In the genomic region with DNA sequence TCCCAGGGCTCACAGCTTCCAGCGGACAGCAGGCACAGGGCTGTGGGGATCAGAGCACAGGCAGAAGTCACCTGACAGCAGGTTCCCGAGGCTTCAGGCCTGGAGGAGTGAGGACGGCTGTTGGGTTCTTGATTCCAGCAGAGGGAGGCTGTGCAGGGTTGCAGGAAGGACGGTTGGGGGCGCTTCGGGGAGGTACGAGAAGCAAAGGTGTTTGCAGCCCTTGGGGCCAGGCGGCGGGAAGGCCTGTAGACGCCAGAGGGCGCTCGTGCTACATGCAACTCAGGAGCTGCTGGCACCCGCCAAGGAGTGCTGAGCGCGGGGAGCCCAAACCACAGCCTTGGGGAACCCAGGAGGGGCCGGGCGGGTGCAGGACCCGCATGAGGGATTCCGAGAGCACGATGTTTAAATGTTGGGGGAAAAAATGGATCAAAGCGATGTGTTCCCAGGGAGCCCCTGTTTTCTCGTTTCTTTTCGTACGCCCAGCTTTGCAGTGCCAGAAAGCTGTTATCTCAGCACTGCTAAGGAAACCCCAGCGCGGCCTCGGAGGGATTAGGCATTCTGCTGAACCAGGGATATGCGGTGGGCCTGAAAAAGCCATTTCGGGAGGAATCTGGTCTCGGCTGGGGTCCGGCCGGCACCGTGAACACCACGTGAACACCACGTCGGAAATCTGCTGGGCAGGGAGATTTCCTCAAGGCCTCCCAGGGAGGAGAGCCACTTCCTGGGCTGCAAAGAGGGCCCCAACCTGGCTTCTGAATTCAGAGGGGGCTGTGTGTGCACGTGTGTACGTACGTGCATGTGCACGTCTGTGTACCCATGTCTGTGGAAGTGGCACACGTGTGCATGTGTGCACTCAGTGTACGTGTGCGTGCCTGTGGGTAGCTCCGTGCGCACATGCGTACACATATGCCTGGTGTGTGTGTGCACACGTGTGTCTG, we compare ENCODE assay signal across 8 cellular contexts.
A peak's percentile ranks its signal among the peaks of the same experiment; 100 is the strongest.
DNase-seq lines count a peak whose midpoint lies in the region; ATAC-seq lines count a peak whose summit lies in the region.

No MANE protein-coding gene starts in this region.

- peak; percentile 72 for DNase-seq in NK-92 treated with Interleukin-12 subunit alpha and Interleukin-12 subunit beta, amount 100 ng/mL, for 24 hours (lab: John Stamatoyannopoulos, UW)
- DNase-seq in NK-92 (lab: John Stamatoyannopoulos, UW; ENCODE audit: unreplicated experiment) (no peak), NCI-H510A (lab: John Stamatoyannopoulos, UW) (peak; percentile 49), cerebellum (ENCODE audit: low spot score) (peak; percentile 83), kidney tubule cell (ENCODE audit: low spot score) (peak; percentile 89)
- peak; percentile 87 to 91 for DNase-seq in activated CD4-positive, alpha-beta T cell treated with anti-CD3 and anti-CD28 coated beads for 24 hours (ENCODE audit: low read depth in 2 of 2)
- DNase-seq in stimulated activated CD4-positive, alpha-beta T cell treated with anti-CD3 and anti-CD28 coated beads, Interleukin-15, amount 100 ng/mL, for 48 hours (ENCODE audit: low read depth in 2 of 2): peak; percentile 85 to 92

- ATAC-seq in HG03280 (IDR thresholded peaks at IDR 0.05; ENCODE audit: unreplicated experiment): peak; percentile 74
